Comparison of ENCODE assay signal across 22 cellular contexts in genomic region chr17:40671282-40671681, GRCh38. TPM values are rescaled to one million over a fixed set of nuclear protein-coding genes. Genes with fewer than 3 reads are reported as not detected.
"Had no signal": no experiment of that assay in that cellular context is flagged by ENCODE, and none has a peak within 500 bp of the region (broad histone marks: within the 10 kb centered on the region; RNA-seq: fewer than 3 reads in every experiment).

No MANE protein-coding gene starts in this region.

- H3K27ac ChIP-seq: foreskin keratinocyte, pancreas, tibial nerve, vagina had no signal

- ATAC-seq: activated CD8-positive, alpha-beta T cell treated with anti-CD3 and anti-CD28 coated beads, Interleukin-2, amount 10 ng/mL, durations not matched to agents 7 days and 5 days; effector memory CD8-positive, alpha-beta T cell; foreskin keratinocyte; pancreas had no signal

- H3K4me1 ChIP-seq: foreskin keratinocyte, pancreas, tibial nerve, vagina had no signal

- H3K36me3 ChIP-seq: pancreas, tibial nerve, vagina had no signal

- H3K4me3 ChIP-seq: lung, pancreas, tibial nerve, vagina had no signal

- H3K9me3 ChIP-seq: pancreas, tibial nerve, vagina had no signal

- H3K27me3 ChIP-seq: pancreas, vagina had no signal

- DNase-seq: activated B cell treated with CpG ODN at 0.5 μM for 24 hours; activated CD4-positive, alpha-beta T cell treated with anti-CD3 and anti-CD28 coated beads for 48 hours; activated CD8-positive, alpha-beta memory T cell treated with anti-CD3 and anti-CD28 coated beads, Interleukin-2, amount 50 U/mL, for 4 hours; activated CD8-positive, alpha-beta T cell treated with anti-CD3 and anti-CD28 coated beads, Interleukin-2, amount 10 ng/mL, durations not matched to agents 7 days and 5 days; activated naive CD8-positive, alpha-beta T cell treated with anti-CD3 and anti-CD28 coated beads, Interleukin-2, amount 10 ng/mL, durations not matched to agents 7 days and 5 days; anterior cingulate cortex; dermis blood vessel endothelial cell; effector memory CD8-positive, alpha-beta T cell; foreskin keratinocyte; head of caudate nucleus; immature natural killer cell; pancreas; stimulated activated CD4-positive, alpha-beta T cell treated with anti-CD3 and anti-CD28 coated beads, Interleukin-4, amount 100 ng/mL, for 24 hours; stimulated activated naive CD4-positive, alpha-beta T cell; T-helper 2 cell had no signal

RNA-seq across cellular contexts. Expression of gene KRT222, which starts 6.3 kb away (rescaled TPM):
- total RNA-seq: activated B cell treated with CpG ODN at 0.5 μM for 24 hours; activated CD8-positive, alpha-beta T cell treated with anti-CD3 and anti-CD28 coated beads, Interleukin-2, amount 10 ng/mL, durations not matched to agents 7 days and 5 days; activated naive CD8-positive, alpha-beta T cell treated with anti-CD3 and anti-CD28 coated beads, Interleukin-2, amount 10 ng/mL, durations not matched to agents 7 days and 5 days; chondrocyte; mesothelial cell of epicardium; myocyte; vagina had no signal

RNA-seq across cellular contexts. Expression of gene KRT24, which starts 32.3 kb away (rescaled TPM):
- total RNA-seq: activated B cell treated with CpG ODN at 0.5 μM for 24 hours; activated CD8-positive, alpha-beta T cell treated with anti-CD3 and anti-CD28 coated beads, Interleukin-2, amount 10 ng/mL, durations not matched to agents 7 days and 5 days; activated naive CD8-positive, alpha-beta T cell treated with anti-CD3 and anti-CD28 coated beads, Interleukin-2, amount 10 ng/mL, durations not matched to agents 7 days and 5 days; chondrocyte; dermis blood vessel endothelial cell; lung; mesothelial cell of epicardium; myocyte; pancreas; skeletal muscle tissue had no signal
